ENCODE assay signal across 6 cellular contexts in genomic region chr10:129838794-129839193, GRCh38.
"Had no signal": no experiment of that assay in that cellular context is flagged by ENCODE, and none has a peak within 500 bp of the region (broad histone marks: within the 10 kb centered on the region; RNA-seq: fewer than 3 reads in every experiment).

No MANE protein-coding gene starts in this region.

- ATAC-seq: HepG2, K562 had no signal

- H3K27me3 Mint-ChIP-seq: IgD-negative memory B cell had no signal

- H3K4me1 Mint-ChIP-seq: IgD-negative memory B cell had no signal

- H3K4me3 Mint-ChIP-seq: IgD-negative memory B cell had no signal

- H3K27ac ChIP-seq: HL-60 had no signal

- DNase-seq: IMR-90, KBM-7 had no signal

- H3K4me3 ChIP-seq: K562 had no signal

- H3K9me3 Mint-ChIP-seq: IgD-negative memory B cell had no signal

- H3K27ac Mint-ChIP-seq: IgD-negative memory B cell had no signal
